6 cellular contexts compared by ENCODE assay signal in genomic region chr17:21782604-21783003, GRCh38.
DNase-seq lines count a peak whose midpoint lies in the region; ATAC-seq, FAIRE-seq and TF ChIP-seq lines count a peak whose summit lies in the region.
"Not testable (repeated sequence)": the region's sequence is repeated elsewhere in the genome, so short reads cannot be mapped to it uniquely, and the experiment has no call there.

No MANE protein-coding gene starts in this region.

- in situ Hi-C loops in GM13977 (cut with MboI; ENCODE audit: low pct_unique_long_range_greater_than_20kb, low sequenced_read_pairs, unreplicated experiment), result loop anchor here (25.0 kb wide), 1 partner anchor 470 kb away; no protein-coding TSS in a partner anchor

- H3K9me3 Mint-ChIP-seq in activated CD4-positive, alpha-beta T cell treated with anti-CD3 and anti-CD28 coated beads, Interleukin-2, amount 10 ng/mL, durations not matched to agents 24 days and 14 days; natural killer cell treated with Interleukin-12 subunit alpha and Interleukin-12 subunit beta and Interleukin-15 and Interleukin-18, amount 100 ng/mL, for 72 hours: not testable (repeated sequence)

- H3K36me3 ChIP-seq in kidney (ENCODE audit: control insufficient read depth in 1 of 2, insufficient read depth in 2 of 2, low read length in 2 of 2); upper lobe of left lung: not testable (repeated sequence)

- not testable (repeated sequence) for H3K27me3 Mint-ChIP-seq in activated CD4-positive, alpha-beta T cell treated with anti-CD3 and anti-CD28 coated beads, Interleukin-2, amount 10 ng/mL, durations not matched to agents 24 days and 14 days; natural killer cell treated with Interleukin-12 subunit alpha and Interleukin-12 subunit beta and Interleukin-15 and Interleukin-18, amount 100 ng/mL, for 72 hours

- 77% methylated on average over 6 of the region's 6 CpGs; no CpG with 5 or more reads in 1 of the 2 donors for WGBS in upper lobe of left lung, 2 donors

- TF ChIP-seq EP300 in upper lobe of left lung (IDR thresholded peaks at IDR 0.05), result not testable (repeated sequence)

- DNase-seq in D341Med (ENCODE audit: low spot score), result peak; percentile 1
- peak; percentile 1 for DNase-seq in GM13977 (ENCODE audit: low spot score)
- peak; percentile 14 for DNase-seq in activated CD4-positive, alpha-beta T cell treated with anti-CD3 and anti-CD28 coated beads, Interleukin-2, amount 10 ng/mL, durations not matched to agents 24 days and 14 days
- peak; percentile 14 for DNase-seq in kidney
- DNase-seq in natural killer cell treated with Interleukin-12 subunit alpha and Interleukin-12 subunit beta and Interleukin-15 and Interleukin-18, amount 100 ng/mL, for 72 hours (ENCODE audit: low spot score); upper lobe of left lung: not testable (repeated sequence)

- H3K27ac Mint-ChIP-seq in activated CD4-positive, alpha-beta T cell treated with anti-CD3 and anti-CD28 coated beads, Interleukin-2, amount 10 ng/mL, durations not matched to agents 24 days and 14 days; natural killer cell treated with Interleukin-12 subunit alpha and Interleukin-12 subunit beta and Interleukin-15 and Interleukin-18, amount 100 ng/mL, for 72 hours: not testable (repeated sequence)

- intact Hi-C loops in activated CD4-positive, alpha-beta T cell treated with anti-CD3 and anti-CD28 coated beads, Interleukin-2, amount 10 ng/mL, durations not matched to agents 24 days and 14 days (cut with micrococcal nuclease); kidney (cut with DNase I): not testable (repeated sequence)

- H3K27me3 ChIP-seq in upper lobe of left lung, result not testable (repeated sequence)

- not testable (repeated sequence) for TF ChIP-seq CTCF in GM13977 (IDR thresholded peaks at IDR 0.05; ENCODE audit: extremely low read depth, insufficient read depth, missing control alignments); kidney (IDR thresholded peaks at IDR 0.05; ENCODE audit: borderline replicate concordance, extremely low read depth, insufficient read depth); upper lobe of left lung (IDR thresholded peaks at IDR 0.05)

- not testable (repeated sequence) for FAIRE-seq in kidney (lab: Jason Lieb, UNC)

- not testable (repeated sequence) for H3K27ac ChIP-seq in kidney (ENCODE audit: low read depth in 2 of 2, low read length in 2 of 2); upper lobe of left lung

- TF ChIP-seq POLR2A in upper lobe of left lung (IDR thresholded peaks at IDR 0.05), result not testable (repeated sequence)

- not testable (repeated sequence) for H3K4me3 Mint-ChIP-seq in activated CD4-positive, alpha-beta T cell treated with anti-CD3 and anti-CD28 coated beads, Interleukin-2, amount 10 ng/mL, durations not matched to agents 24 days and 14 days; natural killer cell treated with Interleukin-12 subunit alpha and Interleukin-12 subunit beta and Interleukin-15 and Interleukin-18, amount 100 ng/mL, for 72 hours

- not testable (repeated sequence) for H3K9ac ChIP-seq in kidney (ENCODE audit: low read length in 2 of 2)

- H3K4me3 ChIP-seq in kidney (ENCODE audit: low read length in 2 of 2); upper lobe of left lung: not testable (repeated sequence)

- not testable (repeated sequence) for H3K4me1 ChIP-seq in kidney (ENCODE audit: control insufficient read depth in 1 of 2, insufficient read depth in 1 of 2, low read depth in 1 of 2, low read length in 2 of 2); upper lobe of left lung

- ATAC-seq in natural killer cell treated with Interleukin-12 subunit alpha and Interleukin-12 subunit beta and Interleukin-15 and Interleukin-18, amount 100 ng/mL, for 72 hours, result peak; percentile 20 to 41
- ATAC-seq in upper lobe of left lung (ENCODE audit: low FRiP score in 2 of 2), result peak; percentile 19 to 60

- not testable (repeated sequence) for H3K4me1 Mint-ChIP-seq in activated CD4-positive, alpha-beta T cell treated with anti-CD3 and anti-CD28 coated beads, Interleukin-2, amount 10 ng/mL, durations not matched to agents 24 days and 14 days; natural killer cell treated with Interleukin-12 subunit alpha and Interleukin-12 subunit beta and Interleukin-15 and Interleukin-18, amount 100 ng/mL, for 72 hours (ENCODE audit: low read depth in 2 of 2)

- H3K36me3 Mint-ChIP-seq in activated CD4-positive, alpha-beta T cell treated with anti-CD3 and anti-CD28 coated beads, Interleukin-2, amount 10 ng/mL, durations not matched to agents 24 days and 14 days (ENCODE audit: low read depth); natural killer cell treated with Interleukin-12 subunit alpha and Interleukin-12 subunit beta and Interleukin-15 and Interleukin-18, amount 100 ng/mL, for 72 hours: not testable (repeated sequence)

- H3K9me3 ChIP-seq in kidney (ENCODE audit: control insufficient read depth in 1 of 2, low read length in 2 of 2); upper lobe of left lung: not testable (repeated sequence)
